ENCODE assay signal across 18 cellular contexts in genomic region chr10:48501806-48502771, GRCh38.
DNase-seq lines count a peak whose midpoint lies in the region; ATAC-seq and TF ChIP-seq lines count a peak whose summit lies in the region.
"Had no signal": no experiment of that assay in that cellular context is flagged by ENCODE, and none has a peak within 500 bp of the region (broad histone marks: within the 10 kb centered on the region; RNA-seq: fewer than 3 reads in every experiment).

No MANE protein-coding gene starts in this region.

- H3K4me1 ChIP-seq in right atrium auricular region (peaks cover 0 to 6% of the 10 kb centered on the region in 2 donors), heart right ventricle (peaks cover 0 to 20% (median 0%) of the 10 kb centered on the region in 9 donors)
- H3K4me1 ChIP-seq: gastrocnemius medialis had no signal

- H3K27me3 ChIP-seq in right atrium auricular region = no peaks in the 10 kb centered on the region
- H3K27me3 ChIP-seq in heart right ventricle = no peaks in the 10 kb centered on the region
- H3K27me3 ChIP-seq in WERI-Rb-1 (ENCODE audit: insufficient read depth, low read depth, severe bottlenecking) = no peaks in the 10 kb centered on the region
- H3K27me3 ChIP-seq: gastrocnemius medialis, neural progenitor cell had no signal

- H3K9me3 ChIP-seq in right atrium auricular region (no peaks in the 10 kb centered on the region), heart right ventricle (no peaks in the 10 kb centered on the region), WERI-Rb-1 (ENCODE audit: severe bottlenecking) (no peaks in the 10 kb centered on the region)
- H3K9me3 ChIP-seq: gastrocnemius medialis had no signal

- ATAC-seq in heart right ventricle = no peak
- no peak for ATAC-seq in HG03442 (IDR thresholded peaks at IDR 0.05; ENCODE audit: unreplicated experiment)
- ATAC-seq: activated CD4-positive, CD25-positive, alpha-beta regulatory T cell treated with anti-CD3 and anti-CD28 coated beads, Interleukin-2, amount 50 U/mL, for 24 hours; gastrocnemius medialis had no signal

- in situ Hi-C loops in KBM-7 (cut with MboI; ENCODE audit: low pct_unique_long_range_greater_than_20kb, low sequenced_read_pairs) = loop anchor here (10.0 kb wide), 1 partner anchor 57 kb away; no protein-coding TSS in a partner anchor

- H3K4me3 ChIP-seq in right atrium auricular region = no peak overlapping the region
- no peak overlapping the region for H3K4me3 ChIP-seq in heart right ventricle
- H3K4me3 ChIP-seq in WERI-Rb-1 (ENCODE audit: low read depth, low read length) = no peak overlapping the region
- H3K4me3 ChIP-seq: gastrocnemius medialis, neural progenitor cell had no signal

- TF ChIP-seq CTCF in right atrium auricular region (IDR thresholded peaks at IDR 0.05) (no peak), heart right ventricle (IDR thresholded peaks at IDR 0.05) (no peak), WERI-Rb-1 (IDR thresholded peaks at IDR 0.05; ENCODE audit: low read depth, low read length) (no peak)

- intact Hi-C loops in heart right ventricle (cut with DNase I) = loop anchor here in 3 of 10 donors (10.0 kb wide), 2 partner anchors 57 to 127 kb away; no protein-coding TSS in a partner anchor

- 85 to 88% methylated on average over 5 of the region's 5 CpGs for WGBS in heart right ventricle, 2 donors

- DNase-seq in right atrium auricular region (ENCODE audit: low spot score) = peak; percentile 51
- DNase-seq in heart right ventricle = no peak
- peak; percentile 4 for DNase-seq in WERI-Rb-1
- peak; percentile 30 for DNase-seq in mesenteric fat pad (ENCODE audit: low spot score)
- no peak for DNase-seq in inferior parietal cortex (ENCODE audit: extremely low spot score)
- no peak for DNase-seq in KBM-7
- no peak for DNase-seq in DMS 273 treated with DMSO at 0.1 percent for 48 hours (lab: John Stamatoyannopoulos, UW)
- DNase-seq: activated effector memory CD4-positive, alpha-beta T cell treated with Interleukin-2 at 50 U/mL for 16 hours; CD4-positive, alpha-beta memory T cell; DMS79; gastrocnemius medialis; NCI-H1436 treated with DMSO at 0.1 percent for 48 hours; NCI-H2171 treated with DMSO at 0.1 percent for 48 hours; stimulated activated CD4-positive, alpha-beta T cell treated with anti-CD3 and anti-CD28 coated beads, Interleukin-12 subunit alpha, Interleukin-12 subunit beta, amount 100 ng/mL, for 4 hours; T-helper 9 cell had no signal

- H3K36me3 ChIP-seq in right atrium auricular region = no peaks in the 10 kb centered on the region
- H3K36me3 ChIP-seq in heart right ventricle = no peaks in the 10 kb centered on the region
- no peaks in the 10 kb centered on the region for H3K36me3 ChIP-seq in WERI-Rb-1
- H3K36me3 ChIP-seq: gastrocnemius medialis, neural progenitor cell had no signal

- H3K27ac ChIP-seq in right atrium auricular region (no peak overlapping the region), heart right ventricle (no peak overlapping the region), WERI-Rb-1 (no peak overlapping the region)
- H3K27ac ChIP-seq: gastrocnemius medialis, neural progenitor cell had no signal

Comparison
In these comparisons a context has a peak if more than half of its experiments do, and no peak if none do; other contexts are left out.
1. DNase-seq: peak in right atrium auricular region (single experiment), WERI-Rb-1 (single experiment) and mesenteric fat pad (single experiment); none in heart right ventricle (0 of 2), inferior parietal cortex (single experiment), KBM-7 (single experiment) and DMS 273 treated with DMSO at 0.1 percent for 48 hours (single experiment).